In genomic region chr2:180999274-180999964, GRCh38 we compare ENCODE assay signal across 1 cellular context.
TF ChIP-seq lines count a peak whose summit lies in the region.

No MANE protein-coding gene starts in this region.

TF ChIP-seq in K562, 482 proteins besides CTCF, POLR2A, EP300 and RAD21 (continued from another document and continues in another):
- TF ChIP-seq, protein P1, sequence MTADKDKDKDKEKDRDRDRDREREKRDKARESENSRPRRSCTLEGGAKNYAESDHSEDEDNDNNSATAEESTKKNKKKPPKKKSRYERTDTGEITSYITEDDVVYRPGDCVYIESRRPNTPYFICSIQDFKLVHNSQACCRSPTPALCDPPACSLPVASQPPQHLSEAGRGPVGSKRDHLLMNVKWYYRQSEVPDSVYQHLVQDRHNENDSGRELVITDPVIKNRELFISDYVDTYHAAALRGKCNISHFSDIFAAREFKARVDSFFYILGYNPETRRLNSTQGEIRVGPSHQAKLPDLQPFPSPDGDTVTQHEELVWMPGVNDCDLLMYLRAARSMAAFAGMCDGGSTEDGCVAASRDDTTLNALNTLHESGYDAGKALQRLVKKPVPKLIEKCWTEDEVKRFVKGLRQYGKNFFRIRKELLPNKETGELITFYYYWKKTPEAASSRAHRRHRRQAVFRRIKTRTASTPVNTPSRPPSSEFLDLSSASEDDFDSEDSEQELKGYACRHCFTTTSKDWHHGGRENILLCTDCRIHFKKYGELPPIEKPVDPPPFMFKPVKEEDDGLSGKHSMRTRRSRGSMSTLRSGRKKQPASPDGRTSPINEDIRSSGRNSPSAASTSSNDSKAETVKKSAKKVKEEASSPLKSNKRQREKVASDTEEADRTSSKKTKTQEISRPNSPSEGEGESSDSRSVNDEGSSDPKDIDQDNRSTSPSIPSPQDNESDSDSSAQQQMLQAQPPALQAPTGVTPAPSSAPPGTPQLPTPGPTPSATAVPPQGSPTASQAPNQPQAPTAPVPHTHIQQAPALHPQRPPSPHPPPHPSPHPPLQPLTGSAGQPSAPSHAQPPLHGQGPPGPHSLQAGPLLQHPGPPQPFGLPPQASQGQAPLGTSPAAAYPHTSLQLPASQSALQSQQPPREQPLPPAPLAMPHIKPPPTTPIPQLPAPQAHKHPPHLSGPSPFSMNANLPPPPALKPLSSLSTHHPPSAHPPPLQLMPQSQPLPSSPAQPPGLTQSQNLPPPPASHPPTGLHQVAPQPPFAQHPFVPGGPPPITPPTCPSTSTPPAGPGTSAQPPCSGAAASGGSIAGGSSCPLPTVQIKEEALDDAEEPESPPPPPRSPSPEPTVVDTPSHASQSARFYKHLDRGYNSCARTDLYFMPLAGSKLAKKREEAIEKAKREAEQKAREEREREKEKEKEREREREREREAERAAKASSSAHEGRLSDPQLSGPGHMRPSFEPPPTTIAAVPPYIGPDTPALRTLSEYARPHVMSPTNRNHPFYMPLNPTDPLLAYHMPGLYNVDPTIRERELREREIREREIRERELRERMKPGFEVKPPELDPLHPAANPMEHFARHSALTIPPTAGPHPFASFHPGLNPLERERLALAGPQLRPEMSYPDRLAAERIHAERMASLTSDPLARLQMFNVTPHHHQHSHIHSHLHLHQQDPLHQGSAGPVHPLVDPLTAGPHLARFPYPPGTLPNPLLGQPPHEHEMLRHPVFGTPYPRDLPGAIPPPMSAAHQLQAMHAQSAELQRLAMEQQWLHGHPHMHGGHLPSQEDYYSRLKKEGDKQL (CRISPR knock-in tag; IDR thresholded peaks at IDR 0.05; ENCODE audit: borderline replicate concordance): no peak
- TF ChIP-seq ZNF551 (CRISPR knock-in tag; IDR thresholded peaks at IDR 0.05) (no peak), OTX1 (CRISPR knock-in tag; IDR thresholded peaks at IDR 0.05) (no peak), HNRNPLL (IDR thresholded peaks at IDR 0.05; ENCODE audit: low read depth, low read length, poor library complexity, severe bottlenecking) (no peak), MECOM (CRISPR knock-in tag; IDR thresholded peaks at IDR 0.05) (no peak), CEBPB (tag; IDR thresholded peaks at IDR 0.05) (peak; percentile 71), ZNF518B (CRISPR knock-in tag; IDR thresholded peaks at IDR 0.05) (no peak), MAFF (IDR thresholded peaks at IDR 0.05; ENCODE audit: low read length) (peak; percentile 37; the same call in 1 of the 2 replicates), TRIM28 (IDR thresholded peaks at IDR 0.05) (no peak), CBX8 (IDR thresholded peaks at IDR 0.05; ENCODE audit: borderline replicate concordance, extremely low read depth, low read depth, low read length, poor library complexity, severe bottlenecking) (no peak), STAT5B (CRISPR knock-in tag; IDR thresholded peaks at IDR 0.05) (no peak), ZNF318 (IDR thresholded peaks at IDR 0.05; ENCODE audit: borderline replicate concordance in 1 of 2, low read depth in 1 of 2) (no peak), ZKSCAN1 (IDR thresholded peaks at IDR 0.05; ENCODE audit: low read depth, low read length) (no peak), HDAC6 (IDR thresholded peaks at IDR 0.05; ENCODE audit: low read depth, low read length) (no peak), ZNF57 (CRISPR knock-in tag; IDR thresholded peaks at IDR 0.05) (no peak), MYBL2 (IDR thresholded peaks at IDR 0.05; ENCODE audit: low read depth) (no peak), MYBL2 (CRISPR knock-in tag; IDR thresholded peaks at IDR 0.05; ENCODE audit: borderline replicate concordance) (no peak), ETS1 (conservative IDR thresholded peaks at IDR 0.05; ENCODE audit: control insufficient read depth, low read depth, low read length) (no peak), CHD2 (IDR thresholded peaks at IDR 0.05; ENCODE audit: low read depth, low read length) (no peak), ZNF124 (CRISPR knock-in tag; IDR thresholded peaks at IDR 0.05) (no peak), PCBP1 (IDR thresholded peaks at IDR 0.05; ENCODE audit: low read depth, low read length, poor library complexity, severe bottlenecking) (no peak), ZNF445 (CRISPR knock-in tag; IDR thresholded peaks at IDR 0.05; ENCODE audit: low read depth) (no peak), MAFK (IDR thresholded peaks at IDR 0.05; ENCODE audit: low read length) (peak; percentile 53; the same call in 1 of the 2 replicates), NFRKB (IDR thresholded peaks at IDR 0.05; ENCODE audit: low read depth) (no peak), HDAC8 (tag; IDR thresholded peaks at IDR 0.05) (no peak), NCOR1 (IDR thresholded peaks at IDR 0.05) (no peak), ZEB2 (IDR thresholded peaks at IDR 0.05) (no peak), CEBPG (CRISPR knock-in tag; IDR thresholded peaks at IDR 0.05) (no peak), CEBPG (tag; conservative IDR thresholded peaks at IDR 0.05 in 1 of 2, IDR thresholded peaks at IDR 0.05 in 1 of 2) (peak in 1 of 2 experiments; percentile 62; a peak in 2 of 4 replicates), ZNF316 (IDR thresholded peaks at IDR 0.05) (peak; percentile 80), ZNF384 (IDR thresholded peaks at IDR 0.05; ENCODE audit: low read depth, low read length) (no peak), C11orf30 (IDR thresholded peaks at IDR 0.05; ENCODE audit: low read depth) (peak; percentile 82), DPF2 (IDR thresholded peaks at IDR 0.05) (0 out of 2 replicates have a peak, but pooled peaks have one; percentile 37)
- TF ChIP-seq, protein P2, sequence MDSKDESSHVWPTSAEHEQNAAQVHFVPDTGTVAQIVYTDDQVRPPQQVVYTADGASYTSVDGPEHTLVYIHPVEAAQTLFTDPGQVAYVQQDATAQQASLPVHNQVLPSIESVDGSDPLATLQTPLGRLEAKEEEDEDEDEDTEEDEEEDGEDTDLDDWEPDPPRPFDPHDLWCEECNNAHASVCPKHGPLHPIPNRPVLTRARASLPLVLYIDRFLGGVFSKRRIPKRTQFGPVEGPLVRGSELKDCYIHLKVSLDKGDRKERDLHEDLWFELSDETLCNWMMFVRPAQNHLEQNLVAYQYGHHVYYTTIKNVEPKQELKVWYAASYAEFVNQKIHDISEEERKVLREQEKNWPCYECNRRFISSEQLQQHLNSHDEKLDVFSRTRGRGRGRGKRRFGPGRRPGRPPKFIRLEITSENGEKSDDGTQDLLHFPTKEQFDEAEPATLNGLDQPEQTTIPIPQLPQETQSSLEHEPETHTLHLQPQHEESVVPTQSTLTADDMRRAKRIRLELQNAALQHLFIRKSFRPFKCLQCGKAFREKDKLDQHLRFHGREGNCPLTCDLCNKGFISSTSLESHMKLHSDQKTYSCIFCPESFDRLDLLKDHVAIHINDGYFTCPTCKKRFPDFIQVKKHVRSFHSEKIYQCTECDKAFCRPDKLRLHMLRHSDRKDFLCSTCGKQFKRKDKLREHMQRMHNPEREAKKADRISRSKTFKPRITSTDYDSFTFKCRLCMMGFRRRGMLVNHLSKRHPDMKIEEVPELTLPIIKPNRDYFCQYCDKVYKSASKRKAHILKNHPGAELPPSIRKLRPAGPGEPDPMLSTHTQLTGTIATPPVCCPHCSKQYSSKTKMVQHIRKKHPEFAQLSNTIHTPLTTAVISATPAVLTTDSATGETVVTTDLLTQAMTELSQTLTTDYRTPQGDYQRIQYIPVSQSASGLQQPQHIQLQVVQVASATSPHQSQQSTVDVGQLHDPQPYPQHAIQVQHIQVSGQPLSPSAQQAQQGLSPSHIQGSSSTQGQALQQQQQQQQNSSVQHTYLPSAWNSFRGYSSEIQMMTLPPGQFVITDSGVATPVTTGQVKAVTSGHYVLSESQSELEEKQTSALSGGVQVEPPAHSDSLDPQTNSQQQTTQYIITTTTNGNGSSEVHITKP (IDR thresholded peaks at IDR 0.05; ENCODE audit: partially characterized antibody): no peak
